Comparison of ENCODE assay signal across 18 cellular contexts in the genomic region with DNA sequence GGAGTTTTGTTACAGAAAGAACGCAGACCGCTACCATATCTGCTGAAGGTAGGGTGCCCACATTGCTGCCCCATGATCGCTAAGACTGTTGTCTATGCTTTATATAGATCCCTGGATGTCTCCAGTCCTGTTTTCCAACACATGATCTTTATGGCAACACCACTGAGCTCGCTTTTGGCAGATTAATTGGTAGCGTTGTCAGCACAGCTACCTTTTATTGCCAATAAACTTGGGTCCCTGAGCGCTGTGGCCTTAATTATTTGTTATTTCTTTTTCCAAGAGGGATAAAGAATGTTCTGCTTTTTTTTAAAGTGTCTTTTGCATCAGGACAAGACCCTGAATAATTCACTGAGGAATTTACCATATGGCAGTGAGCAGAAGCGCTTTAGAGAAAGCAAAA.
"Had no signal": no experiment of that assay in that cellular context is flagged by ENCODE, and none has a peak within 500 bp of the region (broad histone marks: within the 10 kb centered on the region; RNA-seq: fewer than 3 reads in every experiment).

No MANE protein-coding gene starts in this region.

- H3K9ac ChIP-seq: SK-N-SH had no signal

- H3K36me3 ChIP-seq: SJSA1 had no signal

- H3K4me3 ChIP-seq: SJSA1 had no signal

- H3K27me3 ChIP-seq: SJSA1 had no signal

- H3K4me2 ChIP-seq: SK-N-SH had no signal

- H3K9me3 ChIP-seq: SJSA1, SK-N-SH had no signal

- FAIRE-seq: RCC 7860 had no signal

- DNase-seq: KBM-7, MM.1S, NCI-H1092 treated with DMSO at 0.1 percent for 48 hours, NCI-H1436, NCI-H187, NCI-H2029, NCI-H2081 treated with DMSO at 0.1 percent for 48 hours, NCI-H2171, NCI-H226, NCI-H446, NCI-H510A treated with DMSO at 0.1 percent for 48 hours, NCI-H526, Right ventricle myocardium superior, RPMI8226, SIG-M5, SK-N-SH had no signal

- H3K27ac ChIP-seq: SJSA1 had no signal
